8 cellular contexts compared by ENCODE assay signal in the genomic region with DNA sequence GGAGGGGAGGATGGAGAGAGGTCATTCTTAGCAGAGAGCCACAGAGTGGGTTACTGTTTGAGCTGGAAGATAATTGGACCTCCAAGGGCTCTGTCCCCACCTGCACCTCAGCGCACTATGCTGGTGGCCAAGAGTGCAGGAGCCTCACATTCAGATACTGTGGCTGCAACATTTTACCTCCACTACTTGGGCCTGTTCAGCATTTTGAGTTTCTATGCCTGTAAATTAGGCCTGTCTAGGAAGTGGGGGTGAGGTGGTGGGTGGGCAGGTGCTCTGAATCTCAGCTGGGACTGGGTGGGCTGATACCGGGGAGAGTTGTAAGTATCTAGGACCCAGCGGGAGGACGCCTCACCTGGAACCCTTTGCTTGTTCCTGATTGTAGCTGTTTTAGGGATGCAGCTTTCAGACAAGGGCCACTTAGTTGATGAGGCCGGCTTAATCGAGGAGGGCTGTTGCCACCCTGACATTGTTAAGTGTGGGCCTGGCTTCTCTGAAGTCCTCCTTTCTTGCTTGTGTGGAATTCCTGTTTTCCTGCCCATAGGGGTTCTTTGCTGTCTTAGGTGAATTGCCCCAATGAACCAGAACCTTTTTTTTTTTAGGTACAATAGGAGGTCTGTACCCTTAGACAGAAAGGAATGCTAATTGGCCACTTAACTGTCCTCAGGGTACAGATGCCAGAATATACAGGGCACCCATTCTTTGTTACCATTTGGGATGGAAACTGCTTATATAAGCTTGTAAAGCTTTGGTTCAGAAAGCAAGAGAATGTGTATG.
DNase-seq lines count a peak whose midpoint lies in the region; ATAC-seq and TF ChIP-seq lines count a peak whose summit lies in the region.

No MANE protein-coding gene starts in this region.

- H3K9me3 ChIP-seq in fibroblast of lung (ENCODE audit: control insufficient read depth, insufficient read depth, low read depth, low read length) (no peaks in the 10 kb centered on the region), psoas muscle (no peaks in the 10 kb centered on the region)

- 85 to 94% (median 87%) methylated on average over 6 of the region's 6 CpGs for WGBS in psoas muscle, 3 donors

- intact Hi-C loops in psoas muscle (cut with DNase I): no loop called here

- H4K20me1 ChIP-seq in fibroblast of lung (ENCODE audit: control insufficient read depth, extremely low read depth, insufficient read depth, low read length): no peaks in the 10 kb centered on the region

- H3K27ac ChIP-seq in RWPE1 (peak overlapping the region; percentile 63), fibroblast of lung (ENCODE audit: insufficient read depth, low read length) (peak overlapping the region; percentile 96), psoas muscle (peak overlapping the region; percentile 87)

- H3K36me3 ChIP-seq in fibroblast of lung (ENCODE audit: control insufficient read depth, insufficient read depth, low read length) (peaks cover 17% of the 10 kb centered on the region), psoas muscle (ENCODE audit: insufficient read depth in 1 of 2, low read depth in 1 of 2) (no peaks in the 10 kb centered on the region)

- POLR2A ChIA-PET in RWPE1 (lab: Yijun Ruan, JAX; ENCODE audit: low non-redundant PET): no interaction called here

- DNase-seq in Daoy (ENCODE audit: low read depth): peak; percentile 63
- no peak for DNase-seq in RWPE1 (ENCODE audit: low spot score)
- DNase-seq in fibroblast of lung (ENCODE audit: low read depth in 2 of 2): no peak
- no peak for DNase-seq in psoas muscle
- no peak for DNase-seq in NCI-H226
- DNase-seq in central memory CD4-positive, alpha-beta T cell: no peak
- no peak for DNase-seq in omental fat pad (ENCODE audit: low spot score)
- DNase-seq in activated CD8-positive, alpha-beta memory T cell treated with anti-CD3 and anti-CD28 coated beads, Interleukin-2, amount 50 U/mL, for 48 hours: no peak

- no peak overlapping the region for H2AFZ ChIP-seq in fibroblast of lung (ENCODE audit: low read length)

- H3K4me3 ChIP-seq in fibroblast of lung (replicated peaks in 1 of 4; ENCODE audit: control extremely low read depth in 1 of 4, insufficient read depth in 1 of 4, low read depth in 3 of 4, low read length in 4 of 4) (peak overlapping the region in 2 of 4 experiments; percentile 16 to 25), psoas muscle (no peak overlapping the region)

- H3K4me1 ChIP-seq in fibroblast of lung (ENCODE audit: control insufficient read depth, extremely low read depth, insufficient read depth, low read length): peaks cover 65% of the 10 kb centered on the region
- peaks cover 93% of the 10 kb centered on the region for H3K4me1 ChIP-seq in psoas muscle

- ATAC-seq in psoas muscle: no peak
- no peak for ATAC-seq in omental fat pad (ENCODE audit: low FRiP score)

- peak overlapping the region; percentile 56 for H3K9ac ChIP-seq in fibroblast of lung (ENCODE audit: insufficient read depth, low read length)

- TF ChIP-seq CTCF in RWPE1 (conservative IDR thresholded peaks at IDR 0.05; ENCODE audit: low read depth): no peak
- TF ChIP-seq CTCF in fibroblast of lung (conservative IDR thresholded peaks at IDR 0.05 in 1 of 2, IDR thresholded peaks at IDR 0.05 in 1 of 2; ENCODE audit: low read depth in 1 of 2, low read length in 2 of 2): no peak
- TF ChIP-seq CTCF in psoas muscle (IDR thresholded peaks at IDR 0.05): no peak
- TF ChIP-seq CTCF in omental fat pad (IDR thresholded peaks at IDR 0.05): no peak

- H3K27me3 ChIP-seq in fibroblast of lung (ENCODE audit: control insufficient read depth, insufficient read depth, low read length) (no peaks in the 10 kb centered on the region), psoas muscle (ENCODE audit: insufficient read depth in 3 of 3, low read length in 2 of 3) (no peaks in the 10 kb centered on the region)

- CTCF ChIA-PET in RWPE1 (lab: Yijun Ruan, JAX): interaction anchor here (0.6 to 0.7 kb wide), 2 partner anchors 82 to 167 kb away, joined by 3 to 4 read pairs; no protein-coding TSS in a partner anchor

- peaks cover 84% of the 10 kb centered on the region for H3K79me2 ChIP-seq in fibroblast of lung (ENCODE audit: control insufficient read depth, insufficient read depth, low read length)

- H3K4me2 ChIP-seq in fibroblast of lung (ENCODE audit: extremely low read depth, insufficient read depth, low read length): peak overlapping the region; percentile 79
